1 cellular context compared by ENCODE assay signal in the genomic region with DNA sequence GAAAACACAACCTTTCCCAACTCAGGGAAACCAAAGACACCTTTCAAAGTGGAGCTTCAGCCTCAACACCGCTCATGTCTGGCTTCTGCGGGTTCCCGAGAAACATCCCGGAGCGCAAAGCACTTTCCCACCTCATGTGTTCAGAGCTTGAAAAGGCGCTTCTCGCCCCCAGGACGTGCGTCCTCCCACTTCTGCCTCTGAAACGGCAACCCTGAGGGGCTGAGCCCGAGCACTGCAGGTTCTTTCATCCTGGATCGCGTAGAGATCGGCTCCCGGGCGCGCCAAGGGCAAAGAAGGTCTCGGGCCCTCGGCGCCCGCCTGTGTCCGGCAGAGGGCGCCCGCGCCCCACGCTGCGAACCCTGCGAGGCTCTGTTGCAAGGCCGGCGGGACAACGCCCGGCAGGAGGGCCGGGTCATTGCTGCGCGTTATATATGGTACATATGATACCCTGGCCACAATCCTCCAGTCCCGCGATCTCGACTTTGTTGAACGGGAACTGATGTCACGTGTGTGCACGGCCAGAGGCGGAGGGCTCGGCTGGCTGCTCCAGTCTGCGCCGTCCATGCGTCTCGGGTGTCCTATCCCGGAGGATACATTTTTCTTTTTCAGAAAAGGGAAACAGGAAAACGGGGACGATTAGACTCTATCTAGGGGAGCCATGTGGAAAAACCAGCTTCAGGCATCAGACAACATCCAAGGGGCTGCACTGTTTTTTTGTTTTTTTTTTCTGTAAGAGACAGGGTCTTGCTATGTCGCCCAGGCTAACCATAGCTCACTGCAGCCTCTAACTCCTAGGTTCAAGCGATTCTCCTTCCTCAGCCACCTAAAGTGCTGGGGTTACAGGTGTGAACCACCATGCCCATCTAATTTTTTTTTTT.
TF ChIP-seq lines count a peak whose summit lies in the region.

No MANE protein-coding gene starts in this region.

TF ChIP-seq in HepG2, 621 proteins besides CTCF, POLR2A, EP300 and RAD21 (continued from another document and continues in another):
- TF ChIP-seq, protein P1, sequence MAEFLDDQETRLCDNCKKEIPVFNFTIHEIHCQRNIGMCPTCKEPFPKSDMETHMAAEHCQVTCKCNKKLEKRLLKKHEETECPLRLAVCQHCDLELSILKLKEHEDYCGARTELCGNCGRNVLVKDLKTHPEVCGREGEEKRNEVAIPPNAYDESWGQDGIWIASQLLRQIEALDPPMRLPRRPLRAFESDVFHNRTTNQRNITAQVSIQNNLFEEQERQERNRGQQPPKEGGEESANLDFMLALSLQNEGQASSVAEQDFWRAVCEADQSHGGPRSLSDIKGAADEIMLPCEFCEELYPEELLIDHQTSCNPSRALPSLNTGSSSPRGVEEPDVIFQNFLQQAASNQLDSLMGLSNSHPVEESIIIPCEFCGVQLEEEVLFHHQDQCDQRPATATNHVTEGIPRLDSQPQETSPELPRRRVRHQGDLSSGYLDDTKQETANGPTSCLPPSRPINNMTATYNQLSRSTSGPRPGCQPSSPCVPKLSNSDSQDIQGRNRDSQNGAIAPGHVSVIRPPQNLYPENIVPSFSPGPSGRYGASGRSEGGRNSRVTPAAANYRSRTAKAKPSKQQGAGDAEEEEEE (CRISPR knock-in tag; IDR thresholded peaks at IDR 0.05; ENCODE audit: borderline replicate concordance): no peak
- TF ChIP-seq HDAC1 (CRISPR knock-in tag; IDR thresholded peaks at IDR 0.05): peak; percentile 89
- TF ChIP-seq POGZ (CRISPR knock-in tag; IDR thresholded peaks at IDR 0.05): peak; percentile 86
- TF ChIP-seq GLI4 (CRISPR knock-in tag; IDR thresholded peaks at IDR 0.05; ENCODE audit: borderline replicate concordance): peak; percentile 45; the same call in 1 of the 2 replicates
- no peak for TF ChIP-seq SRSF1 (optimal IDR thresholded peaks at IDR 0.05; ENCODE audit: low read depth, low read length)
- TF ChIP-seq NBN (conservative IDR thresholded peaks at IDR 0.05): no peak
- peak; percentile 85; the same call in 1 of the 2 replicates for TF ChIP-seq BORCS8-MEF2B (CRISPR knock-in tag; IDR thresholded peaks at IDR 0.05)
- no peak for TF ChIP-seq U2AF2 (IDR thresholded peaks at IDR 0.05; ENCODE audit: low read depth, low read length)
- TF ChIP-seq NR2F1 (CRISPR knock-in tag; IDR thresholded peaks at IDR 0.05): peak; percentile 14 to 29; a peak in 2 of 4 replicates
- TF ChIP-seq CEBPB (IDR thresholded peaks at IDR 0.05; ENCODE audit: borderline replicate concordance, low read depth, low read length): peak; percentile 93
- no peak for TF ChIP-seq SP140L (CRISPR knock-in tag; IDR thresholded peaks at IDR 0.05; ENCODE audit: borderline replicate concordance)
- peak; percentile 25; the same call in 1 of the 2 replicates for TF ChIP-seq KLF15 (CRISPR knock-in tag; IDR thresholded peaks at IDR 0.05; ENCODE audit: borderline replicate concordance)
- peak; percentile 85 for TF ChIP-seq POLR2G (IDR thresholded peaks at IDR 0.05; ENCODE audit: low read depth, low read length)
- no peak for TF ChIP-seq NFIC (IDR thresholded peaks at IDR 0.05; ENCODE audit: low read length)
- no peak for TF ChIP-seq FOXP1 (IDR thresholded peaks at IDR 0.05)
- peak; percentile 11; the same call in 1 of the 2 replicates for TF ChIP-seq FOXP1 (CRISPR knock-in tag; IDR thresholded peaks at IDR 0.05)
- peak; percentile 86 for TF ChIP-seq ZNF614 (CRISPR knock-in tag; IDR thresholded peaks at IDR 0.05; ENCODE audit: borderline replicate concordance)
- 0 out of 2 replicates have a peak, but pooled peaks have one; percentile 74 for TF ChIP-seq TOPORS (CRISPR knock-in tag; IDR thresholded peaks at IDR 0.05)
- TF ChIP-seq NFYC (CRISPR knock-in tag; IDR thresholded peaks at IDR 0.05): peak; percentile 52; the same call in 1 of the 2 replicates
- TF ChIP-seq, protein P2, sequence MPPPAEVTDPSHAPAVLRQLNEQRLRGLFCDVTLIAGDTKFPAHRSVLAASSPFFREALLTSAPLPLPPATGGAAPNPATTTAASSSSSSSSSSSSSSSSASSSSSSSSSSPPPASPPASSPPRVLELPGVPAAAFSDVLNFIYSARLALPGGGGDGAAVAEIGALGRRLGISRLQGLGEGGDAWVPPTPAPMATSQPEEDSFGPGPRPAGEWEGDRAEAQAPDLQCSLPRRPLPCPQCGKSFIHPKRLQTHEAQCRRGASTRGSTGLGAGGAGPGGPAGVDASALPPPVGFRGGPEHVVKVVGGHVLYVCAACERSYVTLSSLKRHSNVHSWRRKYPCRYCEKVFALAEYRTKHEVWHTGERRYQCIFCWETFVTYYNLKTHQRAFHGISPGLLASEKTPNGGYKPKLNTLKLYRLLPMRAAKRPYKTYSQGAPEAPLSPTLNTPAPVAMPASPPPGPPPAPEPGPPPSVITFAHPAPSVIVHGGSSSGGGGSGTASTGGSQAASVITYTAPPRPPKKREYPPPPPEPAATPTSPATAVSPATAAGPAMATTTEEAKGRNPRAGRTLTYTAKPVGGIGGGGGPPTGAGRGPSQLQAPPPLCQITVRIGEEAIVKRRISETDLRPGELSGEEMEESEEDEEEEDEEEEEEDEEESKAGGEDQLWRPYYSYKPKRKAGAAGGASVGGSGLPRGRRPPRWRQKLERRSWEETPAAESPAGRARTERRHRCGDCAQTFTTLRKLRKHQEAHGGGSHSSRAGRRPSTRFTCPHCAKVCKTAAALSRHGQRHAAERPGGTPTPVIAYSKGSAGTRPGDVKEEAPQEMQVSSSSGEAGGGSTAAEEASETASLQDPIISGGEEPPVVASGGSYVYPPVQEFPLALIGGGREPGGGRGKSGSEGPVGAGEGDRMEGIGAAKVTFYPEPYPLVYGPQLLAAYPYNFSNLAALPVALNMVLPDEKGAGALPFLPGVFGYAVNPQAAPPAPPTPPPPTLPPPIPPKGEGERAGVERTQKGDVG (CRISPR knock-in tag; IDR thresholded peaks at IDR 0.05; ENCODE audit: borderline replicate concordance): no peak
- TF ChIP-seq, protein P3, sequence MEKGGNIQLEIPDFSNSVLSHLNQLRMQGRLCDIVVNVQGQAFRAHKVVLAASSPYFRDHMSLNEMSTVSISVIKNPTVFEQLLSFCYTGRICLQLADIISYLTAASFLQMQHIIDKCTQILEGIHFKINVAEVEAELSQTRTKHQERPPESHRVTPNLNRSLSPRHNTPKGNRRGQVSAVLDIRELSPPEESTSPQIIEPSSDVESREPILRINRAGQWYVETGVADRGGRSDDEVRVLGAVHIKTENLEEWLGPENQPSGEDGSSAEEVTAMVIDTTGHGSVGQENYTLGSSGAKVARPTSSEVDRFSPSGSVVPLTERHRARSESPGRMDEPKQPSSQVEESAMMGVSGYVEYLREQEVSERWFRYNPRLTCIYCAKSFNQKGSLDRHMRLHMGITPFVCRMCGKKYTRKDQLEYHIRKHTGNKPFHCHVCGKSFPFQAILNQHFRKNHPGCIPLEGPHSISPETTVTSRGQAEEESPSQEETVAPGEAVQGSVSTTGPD (CRISPR knock-in tag; IDR thresholded peaks at IDR 0.05): no peak
- TF ChIP-seq, protein P4, sequence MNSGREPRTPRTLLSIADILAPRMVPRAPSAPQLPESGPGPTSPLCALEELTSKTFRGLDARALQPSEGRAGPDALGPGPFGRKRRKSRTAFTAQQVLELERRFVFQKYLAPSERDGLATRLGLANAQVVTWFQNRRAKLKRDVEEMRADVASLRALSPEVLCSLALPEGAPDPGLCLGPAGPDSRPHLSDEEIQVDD (CRISPR knock-in tag; IDR thresholded peaks at IDR 0.05; ENCODE audit: borderline replicate concordance): 0 out of 2 replicates have a peak, but pooled peaks have one; percentile 43
- TF ChIP-seq ZNF33A (CRISPR knock-in tag; IDR thresholded peaks at IDR 0.05; ENCODE audit: borderline replicate concordance): 0 out of 2 replicates have a peak, but pooled peaks have one; percentile 92
- no peak for TF ChIP-seq PLRG1 (conservative IDR thresholded peaks at IDR 0.05)
- TF ChIP-seq ELF4 (CRISPR knock-in tag; IDR thresholded peaks at IDR 0.05; ENCODE audit: borderline replicate concordance): no peak
- TF ChIP-seq EZH2 (conservative IDR thresholded peaks at IDR 0.05; ENCODE audit: low read depth, low read length): no peak
- TF ChIP-seq RBM39 (IDR thresholded peaks at IDR 0.05; ENCODE audit: low read depth, low read length, poor library complexity, severe bottlenecking): peak; percentile 93
- TF ChIP-seq ZNF296 (CRISPR knock-in tag; conservative IDR thresholded peaks at IDR 0.05): no peak
- TF ChIP-seq, protein P5, sequence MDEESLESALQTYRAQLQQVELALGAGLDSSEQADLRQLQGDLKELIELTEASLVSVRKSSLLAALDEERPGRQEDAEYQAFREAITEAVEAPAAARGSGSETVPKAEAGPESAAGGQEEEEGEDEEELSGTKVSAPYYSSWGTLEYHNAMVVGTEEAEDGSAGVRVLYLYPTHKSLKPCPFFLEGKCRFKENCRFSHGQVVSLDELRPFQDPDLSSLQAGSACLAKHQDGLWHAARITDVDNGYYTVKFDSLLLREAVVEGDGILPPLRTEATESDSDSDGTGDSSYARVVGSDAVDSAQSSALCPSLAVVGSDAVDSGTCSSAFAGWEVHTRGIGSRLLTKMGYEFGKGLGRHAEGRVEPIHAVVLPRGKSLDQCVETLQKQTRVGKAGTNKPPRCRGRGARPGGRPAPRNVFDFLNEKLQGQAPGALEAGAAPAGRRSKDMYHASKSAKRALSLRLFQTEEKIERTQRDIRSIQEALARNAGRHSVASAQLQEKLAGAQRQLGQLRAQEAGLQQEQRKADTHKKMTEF (CRISPR knock-in tag; IDR thresholded peaks at IDR 0.05): peak; percentile 97
- no peak for TF ChIP-seq SP5 (CRISPR knock-in tag; IDR thresholded peaks at IDR 0.05; ENCODE audit: borderline replicate concordance, low read depth)
- TF ChIP-seq, protein P6, sequence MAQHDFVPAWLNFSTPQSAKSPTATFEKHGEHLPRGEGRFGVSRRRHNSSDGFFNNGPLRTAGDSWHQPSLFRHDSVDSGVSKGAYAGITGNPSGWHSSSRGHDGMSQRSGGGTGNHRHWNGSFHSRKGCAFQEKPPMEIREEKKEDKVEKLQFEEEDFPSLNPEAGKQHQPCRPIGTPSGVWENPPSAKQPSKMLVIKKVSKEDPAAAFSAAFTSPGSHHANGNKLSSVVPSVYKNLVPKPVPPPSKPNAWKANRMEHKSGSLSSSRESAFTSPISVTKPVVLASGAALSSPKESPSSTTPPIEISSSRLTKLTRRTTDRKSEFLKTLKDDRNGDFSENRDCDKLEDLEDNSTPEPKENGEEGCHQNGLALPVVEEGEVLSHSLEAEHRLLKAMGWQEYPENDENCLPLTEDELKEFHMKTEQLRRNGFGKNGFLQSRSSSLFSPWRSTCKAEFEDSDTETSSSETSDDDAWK (CRISPR knock-in tag; IDR thresholded peaks at IDR 0.05): no peak
- TF ChIP-seq TMF1 (CRISPR knock-in tag; IDR thresholded peaks at IDR 0.05; ENCODE audit: low read depth): no peak; the same call in 1 of the 2 replicates
- no peak for TF ChIP-seq ZKSCAN5 (CRISPR knock-in tag; IDR thresholded peaks at IDR 0.05)
- TF ChIP-seq, protein P7, sequence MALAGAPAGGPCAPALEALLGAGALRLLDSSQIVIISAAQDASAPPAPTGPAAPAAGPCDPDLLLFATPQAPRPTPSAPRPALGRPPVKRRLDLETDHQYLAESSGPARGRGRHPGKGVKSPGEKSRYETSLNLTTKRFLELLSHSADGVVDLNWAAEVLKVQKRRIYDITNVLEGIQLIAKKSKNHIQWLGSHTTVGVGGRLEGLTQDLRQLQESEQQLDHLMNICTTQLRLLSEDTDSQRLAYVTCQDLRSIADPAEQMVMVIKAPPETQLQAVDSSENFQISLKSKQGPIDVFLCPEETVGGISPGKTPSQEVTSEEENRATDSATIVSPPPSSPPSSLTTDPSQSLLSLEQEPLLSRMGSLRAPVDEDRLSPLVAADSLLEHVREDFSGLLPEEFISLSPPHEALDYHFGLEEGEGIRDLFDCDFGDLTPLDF (CRISPR knock-in tag; IDR thresholded peaks at IDR 0.05): peak; percentile 88
- no peak for TF ChIP-seq ZNF354B (CRISPR knock-in tag; IDR thresholded peaks at IDR 0.05)
- peak; percentile 83; the same call in 1 of the 2 replicates for TF ChIP-seq MEIS2 (CRISPR knock-in tag; IDR thresholded peaks at IDR 0.05)
- peak; percentile 26; the same call in 1 of the 2 replicates for TF ChIP-seq FOSL1 (CRISPR knock-in tag; IDR thresholded peaks at IDR 0.05; ENCODE audit: borderline replicate concordance)
- 0 out of 2 replicates have a peak, but pooled peaks have one; percentile 59 for TF ChIP-seq BCL6 (CRISPR knock-in tag; IDR thresholded peaks at IDR 0.05)
- TF ChIP-seq XRCC5 (optimal IDR thresholded peaks at IDR 0.05; ENCODE audit: low read length): peak; percentile 99
- TF ChIP-seq, protein P8, sequence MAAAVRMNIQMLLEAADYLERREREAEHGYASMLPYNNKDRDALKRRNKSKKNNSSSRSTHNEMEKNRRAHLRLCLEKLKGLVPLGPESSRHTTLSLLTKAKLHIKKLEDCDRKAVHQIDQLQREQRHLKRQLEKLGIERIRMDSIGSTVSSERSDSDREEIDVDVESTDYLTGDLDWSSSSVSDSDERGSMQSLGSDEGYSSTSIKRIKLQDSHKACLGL (CRISPR knock-in tag; IDR thresholded peaks at IDR 0.05): peak; percentile 72; the same call in 1 of the 2 replicates
- no peak for TF ChIP-seq TOE1 (CRISPR knock-in tag; IDR thresholded peaks at IDR 0.05)
- peak; percentile 22; the same call in 1 of the 2 replicates for TF ChIP-seq NFE2 (CRISPR knock-in tag; IDR thresholded peaks at IDR 0.05)
- TF ChIP-seq ZNF670 (CRISPR knock-in tag; IDR thresholded peaks at IDR 0.05; ENCODE audit: borderline replicate concordance): peak; percentile 93; the same call in 1 of the 2 replicates
- TF ChIP-seq ZNF777 (CRISPR knock-in tag; IDR thresholded peaks at IDR 0.05): peak; percentile 73
- TF ChIP-seq, protein P9, sequence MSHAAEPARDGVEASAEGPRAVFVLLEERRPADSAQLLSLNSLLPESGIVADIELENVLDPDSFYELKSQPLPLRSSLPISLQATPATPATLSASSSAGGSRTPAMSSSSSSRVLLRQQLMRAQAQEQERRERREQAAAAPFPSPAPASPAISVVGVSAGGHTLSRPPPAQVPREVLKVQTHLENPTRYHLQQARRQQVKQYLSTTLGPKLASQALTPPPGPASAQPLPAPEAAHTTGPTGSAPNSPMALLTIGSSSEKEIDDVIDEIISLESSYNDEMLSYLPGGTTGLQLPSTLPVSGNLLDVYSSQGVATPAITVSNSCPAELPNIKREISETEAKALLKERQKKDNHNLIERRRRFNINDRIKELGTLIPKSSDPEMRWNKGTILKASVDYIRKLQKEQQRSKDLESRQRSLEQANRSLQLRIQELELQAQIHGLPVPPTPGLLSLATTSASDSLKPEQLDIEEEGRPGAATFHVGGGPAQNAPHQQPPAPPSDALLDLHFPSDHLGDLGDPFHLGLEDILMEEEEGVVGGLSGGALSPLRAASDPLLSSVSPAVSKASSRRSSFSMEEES (CRISPR knock-in tag; IDR thresholded peaks at IDR 0.05): peak; percentile 77; the same call in 1 of the 2 replicates
- peak; percentile 80; the same call in 1 of the 2 replicates for TF ChIP-seq CAMTA2 (CRISPR knock-in tag; IDR thresholded peaks at IDR 0.05; ENCODE audit: borderline replicate concordance)
- TF ChIP-seq STAT5B (CRISPR knock-in tag; IDR thresholded peaks at IDR 0.05): no peak
- no peak for TF ChIP-seq MAFG (CRISPR knock-in tag; IDR thresholded peaks at IDR 0.05)
- peak; percentile 95 for TF ChIP-seq ETV6 (CRISPR knock-in tag; conservative IDR thresholded peaks at IDR 0.05)
- TF ChIP-seq ZNF367 (CRISPR knock-in tag; IDR thresholded peaks at IDR 0.05; ENCODE audit: borderline replicate concordance): no peak
